In genomic region chr3:49469037-49469875, GRCh38 we compare ENCODE assay signal across 8 cellular contexts. TPM values are rescaled to one million over a fixed set of nuclear protein-coding genes. Genes with fewer than 3 reads are reported as not detected.
DNase-seq lines count a peak whose midpoint lies in the region; ATAC-seq and TF ChIP-seq lines count a peak whose summit lies in the region.

No MANE protein-coding gene starts in this region.

- ATAC-seq in HG03095 (IDR thresholded peaks at IDR 0.05; ENCODE audit: unreplicated experiment), result no peak

- peak overlapping the region; percentile 84 for H3K4me3 Mint-ChIP-seq in Caco-2 (ENCODE audit: unreplicated experiment)

- H3K36me3 Mint-ChIP-seq in Caco-2 (ENCODE audit: insufficient read depth, unreplicated experiment), result peaks cover 49% of the 10 kb centered on the region

- TF ChIP-seq CTCF in Caco-2 (IDR thresholded peaks at IDR 0.05; ENCODE audit: insufficient read depth in 1 of 2, low read depth in 1 of 2, low read length in 1 of 2, severe bottlenecking in 1 of 2, unreplicated experiment in 1 of 2), result no peak
- TF ChIP-seq CTCF in HFF-Myc (IDR thresholded peaks at IDR 0.05; ENCODE audit: low read depth, low read length, missing control alignments), result no peak
- TF ChIP-seq CTCF in epithelial cell of esophagus (IDR thresholded peaks at IDR 0.05; ENCODE audit: insufficient read depth, low read depth, low read length, missing control alignments), result no peak
- peak in 1 of 5 experiments; percentile 2 for TF ChIP-seq CTCF in transverse colon (IDR thresholded peaks at IDR 0.05)

- H3K27ac Mint-ChIP-seq in Caco-2 (ENCODE audit: unreplicated experiment), result peak overlapping the region; percentile 98

- CTCF ChIA-PET in Caco-2 (lab: Charles Lee), result interaction anchor here (0.6 to 4.4 kb wide), 8 partner anchors 8 to 129 kb away, joined by 4 to 24 read pairs (median 5); no protein-coding TSS in a partner anchor

- H3K4me1 Mint-ChIP-seq in Caco-2 (ENCODE audit: low read depth, unreplicated experiment), result peaks cover 13% of the 10 kb centered on the region

- H3K4me1 ChIP-seq in Caco-2, result peaks cover 54% of the 10 kb centered on the region
- peaks cover 22 to 42% (median 28%) of the 10 kb centered on the region in 4 donors for H3K4me1 ChIP-seq in transverse colon

- TF ChIP-seq POLR2A in transverse colon (IDR thresholded peaks at IDR 0.05), result no peak

- no peak for TF ChIP-seq EP300 in transverse colon (IDR thresholded peaks at IDR 0.05; ENCODE audit: low read depth)

- H3K4me3 ChIP-seq in Caco-2 (ENCODE audit: low read depth, low read length) (peak overlapping the region; percentile 35), HFF-Myc (replicated peaks; ENCODE audit: low read depth, low read length) (peak overlapping the region; percentile 51), epithelial cell of esophagus (ENCODE audit: low read length) (peak overlapping the region; percentile 56), transverse colon (peak overlapping the region; percentile 19 to 89 (median 70))

- TSS peak; percentile 89 for BruUV-seq in Caco-2 (replicated peaks; lab: Mats Ljungman, UMichigan)

- H3K36me3 ChIP-seq in Caco-2 (ENCODE audit: control insufficient read depth, insufficient read depth, low read length) (no peaks in the 10 kb centered on the region), transverse colon (no peaks in the 10 kb centered on the region)

- intact Hi-C loops in Caco-2 (cut with micrococcal nuclease; ENCODE audit: unreplicated experiment) (loop anchor here (1.0 kb wide), 1 partner anchor 8 kb away; no protein-coding TSS in a partner anchor), transverse colon (cut with DNase I; ENCODE audit: low total_unique reads) (no loop called here)

- in situ Hi-C loops in transverse colon (cut with MboI; ENCODE audit: low pct_ligation_motif_present in 1 of 4, low pct_unique_long_range_greater_than_20kb in 1 of 4, low sequenced_read_pairs in 3 of 4), result no loop called here

- peak overlapping the region; percentile 99 to 100 (median 100) for H3K27ac ChIP-seq in transverse colon

- POLR2A ChIA-PET in Caco-2 (lab: Charles Lee), result interaction anchor here (0.5 to 3.0 kb wide), 8 partner anchors 9 to 129 kb away, joined by 3 to 26 read pairs (median 8); partner anchors contain the start of genes BSN, RHOA, TCTA and USP4

- DNase-seq in Caco-2, result peak; percentile 87 to 90
- peak; percentile 59 for DNase-seq in HFF-Myc (ENCODE audit: extremely low read depth, low read depth)
- peak; percentile 34 to 59 for DNase-seq in SW 1271 (lab: John Stamatoyannopoulos, UW)
- DNase-seq in epithelial cell of esophagus (ENCODE audit: low read depth), result peak; percentile 72
- DNase-seq in midbrain (lab: John Stamatoyannopoulos, UW), result peak; percentile 63
- peak; percentile 70 for DNase-seq in transverse colon
- no peak for DNase-seq in stimulated activated CD4-positive, alpha-beta T cell treated with anti-CD3 and anti-CD28 coated beads, Interleukin-4, amount 100 ng/mL, for 24 hours

- no peaks in the 10 kb centered on the region for H3K27me3 ChIP-seq in Caco-2 (replicated peaks; ENCODE audit: control insufficient read depth, insufficient read depth, low read length)
- no peaks in the 10 kb centered on the region for H3K27me3 ChIP-seq in transverse colon

- no peaks in the 10 kb centered on the region for H3K9me3 Mint-ChIP-seq in Caco-2 (ENCODE audit: unreplicated experiment)

- 17 to 20% methylated on average over 1 to 17 of the region's 22 CpGs for WGBS in transverse colon (ENCODE audit: low coverage in 1 of 2), 2 donors

- no peaks in the 10 kb centered on the region for H3K9me3 ChIP-seq in Caco-2
- no peaks in the 10 kb centered on the region for H3K9me3 ChIP-seq in transverse colon

- H3K27me3 Mint-ChIP-seq in Caco-2 (ENCODE audit: insufficient read depth, unreplicated experiment), result no peaks in the 10 kb centered on the region

RNA-seq across cellular contexts. Expression of gene DAG1, which starts 0.8 kb away (rescaled TPM):
- total RNA-seq in Caco-2 (2022), result 154 and 177 TPM in 2 replicates
- 10 to 100 TPM; 53.7 to 90.1 (median 55.7) TPM for total RNA-seq in transverse colon

RNA-seq across cellular contexts. Expression of gene NICN1, which starts 40.1 kb away (rescaled TPM):
- total RNA-seq in Caco-2 (2022) (6.1 and 7.8 TPM in 2 replicates), transverse colon (1 to 10 TPM in 3 of 4 donors, not detected in 1; 2.6 to 7.5 (median 5.7) TPM)

RNA-seq across cellular contexts. Expression of gene AMT, which starts 47.0 kb away (rescaled TPM):
- total RNA-seq in Caco-2 (2022), result 1.6 and 2.5 TPM in 2 replicates
- 10 to 100 TPM; 13.5 to 58.3 (median 20.3) TPM for total RNA-seq in transverse colon

RNA-seq across cellular contexts. Expression of gene TCTA, which starts 57.0 kb away (rescaled TPM):
- total RNA-seq in Caco-2 (2022), result 14.2 and 15.5 TPM in 2 replicates
- 10 to 100 TPM in 3 of 4 donors, 1 to 10 TPM in 1; 7.8 to 59.8 (median 38.6) TPM for total RNA-seq in transverse colon

RNA-seq across cellular contexts. Expression of gene RHOA, which starts 57.5 kb away (rescaled TPM):
- total RNA-seq in Caco-2 (2022) (338 and 348 TPM in 2 replicates), transverse colon (100 to 1,000 TPM; 302 to 526 (median 401) TPM)
